ENCODE assay signal across 9 cellular contexts in genomic region chr11:120612363-120613263, GRCh38.
DNase-seq lines count a peak whose midpoint lies in the region; ATAC-seq, FAIRE-seq and TF ChIP-seq lines count a peak whose summit lies in the region.
"Had no signal": no experiment of that assay in that cellular context is flagged by ENCODE, and none has a peak within 500 bp of the region (broad histone marks: within the 10 kb centered on the region; RNA-seq: fewer than 3 reads in every experiment).

No MANE protein-coding gene starts in this region.

- no peak overlapping the region for H3K4me3 ChIP-seq in HepG2 (replicated peaks in 1 of 3; ENCODE audit: insufficient read depth in 1 of 3, low read depth in 2 of 3, low read length in 3 of 3)
- H3K4me3 ChIP-seq in effector memory CD4-positive, alpha-beta T cell (ENCODE audit: insufficient read depth, low read depth, low read length, poor library complexity, severe bottlenecking): no peak overlapping the region
- H3K4me3 ChIP-seq: Peyer's patch had no signal

- no peaks in the 10 kb centered on the region for H3K36me3 ChIP-seq in HepG2 (replicated peaks in 1 of 2; ENCODE audit: control insufficient read depth in 1 of 2, insufficient read depth in 2 of 2, low read length in 2 of 2)
- no peaks in the 10 kb centered on the region for H3K36me3 ChIP-seq in effector memory CD4-positive, alpha-beta T cell (ENCODE audit: control insufficient read depth, insufficient read depth, low read length)
- H3K36me3 ChIP-seq: Peyer's patch had no signal

- H3K27me3 ChIP-seq in HepG2 (ENCODE audit: control insufficient read depth in 1 of 2, insufficient read depth in 2 of 2, low read length in 2 of 2): peaks cover 0 to 4% of the 10 kb centered on the region in 2 experiments; a peak in 2 of 5 replicates
- no peaks in the 10 kb centered on the region for H3K27me3 ChIP-seq in effector memory CD4-positive, alpha-beta T cell (replicated peaks; ENCODE audit: control insufficient read depth, insufficient read depth, low read length, poor library complexity, severe bottlenecking)
- H3K27me3 ChIP-seq: Peyer's patch had no signal

- BruUV-seq in HepG2 (replicated peaks; lab: Mats Ljungman, UMichigan): no TSS peak

- in situ Hi-C loops in HepG2 (cut with HindIII; ENCODE audit: extremely low pct_ligation_motif_present, low pct_unique_long_range_greater_than_20kb): no loop called here

- ATAC-seq in GM18873 (IDR thresholded peaks at IDR 0.05; ENCODE audit: low FRiP score, unreplicated experiment) (peak; percentile 88), HG02610 (IDR thresholded peaks at IDR 0.05; ENCODE audit: unreplicated experiment) (peak; percentile 86), HepG2 (peak; percentile 75)

- no peak overlapping the region for H3K27ac ChIP-seq in HepG2 (ENCODE audit: extremely low read length, insufficient read depth, low read length)
- H3K27ac ChIP-seq in effector memory CD4-positive, alpha-beta T cell (ENCODE audit: insufficient read depth, low read length, poor library complexity, severe bottlenecking): no peak overlapping the region

- WGBS in HepG2 (ENCODE audit: low lambda C conversion rate): 24% methylated on average over 9 of the region's 9 CpGs

- peak overlapping the region; percentile 2 for H2AFZ ChIP-seq in HepG2 (ENCODE audit: low read length)

- TF ChIP-seq POLR2A in HepG2 (IDR thresholded peaks at IDR 0.05; ENCODE audit: insufficient read depth in 1 of 2, low read depth in 2 of 2, low read length in 2 of 2): no peak

- POLR2A ChIA-PET in HepG2 (lab: Yijun Ruan, JAX): no interaction called here

- no peak for TF ChIP-seq RAD21 in HepG2 (CRISPR knock-in tag; IDR thresholded peaks at IDR 0.05)

- no peak for TF ChIP-seq CTCF in HepG2 (CRISPR knock-in tag; IDR thresholded peaks at IDR 0.05)

- TF ChIP-seq EP300 in HepG2 (IDR thresholded peaks at IDR 0.05; ENCODE audit: low read depth in 2 of 2, low read length in 2 of 2) (no peak), HepG2 (CRISPR knock-in tag; IDR thresholded peaks at IDR 0.05; ENCODE audit: borderline replicate concordance) (no peak)

- H3K79me2 ChIP-seq in HepG2 (ENCODE audit: insufficient read depth, low read length): no peaks in the 10 kb centered on the region

- peak; percentile 58 for DNase-seq in NOMO-1 treated with DMSO at 0.1 percent for 48 hours (lab: John Stamatoyannopoulos, UW; ENCODE audit: unreplicated experiment)
- peak; percentile 45 for DNase-seq in HepG2 (ENCODE audit: low spot score)
- no peak for DNase-seq in amygdala (lab: John Stamatoyannopoulos, UW)
- DNase-seq in NCI-H1436 (lab: John Stamatoyannopoulos, UW): no peak
- DNase-seq in effector memory CD4-positive, alpha-beta T cell: no peak
- DNase-seq in activated gamma-delta T cell treated with Interleukin-2 at 50 U/mL for 16 hours: no peak

- H3K4me1 ChIP-seq in HepG2 (ENCODE audit: insufficient read depth, low read length): peaks cover 13% of the 10 kb centered on the region
- no peaks in the 10 kb centered on the region for H3K4me1 ChIP-seq in effector memory CD4-positive, alpha-beta T cell (ENCODE audit: control insufficient read depth, insufficient read depth, low read length, poor library complexity, severe bottlenecking)

- H3K9ac ChIP-seq in HepG2 (ENCODE audit: insufficient read depth, low read depth, low read length): no peak overlapping the region

- peaks cover 2% of the 10 kb centered on the region; the same call in 1 of the 2 replicates for H3K9me3 ChIP-seq in HepG2 (ENCODE audit: low read length)
- H3K9me3 ChIP-seq in effector memory CD4-positive, alpha-beta T cell (ENCODE audit: control insufficient read depth, low read length): no peaks in the 10 kb centered on the region
- H3K9me3 ChIP-seq: Peyer's patch had no signal

- CTCF ChIA-PET in HepG2 (lab: Yijun Ruan, JAX; ENCODE audit: low intra/inter-chr PET ratio, low total read pairs): no interaction called here

- intact Hi-C loops in HepG2 (cut with micrococcal nuclease; ENCODE audit: unreplicated experiment): no loop called here

- H4K20me1 ChIP-seq in HepG2 (ENCODE audit: insufficient read depth, low read length): no peaks in the 10 kb centered on the region

- H3K4me2 ChIP-seq in HepG2 (ENCODE audit: low read depth, low read length): peak overlapping the region; percentile 37

- no peak for FAIRE-seq in HepG2 (lab: Jason Lieb, UNC)

TF ChIP-seq in HepG2, 621 proteins besides CTCF, POLR2A, EP300 and RAD21 (continues in another document):
- peak; percentile 88 for TF ChIP-seq FOSL2 (CRISPR knock-in tag; IDR thresholded peaks at IDR 0.05)
- TF ChIP-seq ZNF280B (CRISPR knock-in tag; IDR thresholded peaks at IDR 0.05; ENCODE audit: borderline replicate concordance): no peak
- no peak for TF ChIP-seq NFRKB (IDR thresholded peaks at IDR 0.05)
- TF ChIP-seq ZNF256 (CRISPR knock-in tag; conservative IDR thresholded peaks at IDR 0.05): no peak
- TF ChIP-seq ESRRA (CRISPR knock-in tag; IDR thresholded peaks at IDR 0.05; ENCODE audit: low read depth): no peak
- TF ChIP-seq ZNF224 (CRISPR knock-in tag; IDR thresholded peaks at IDR 0.05): no peak
- TF ChIP-seq ZNF44 (CRISPR knock-in tag; IDR thresholded peaks at IDR 0.05): no peak
- no peak for TF ChIP-seq ZFP62 (CRISPR knock-in tag; IDR thresholded peaks at IDR 0.05)
- no peak for TF ChIP-seq ZBTB42 (CRISPR knock-in tag; IDR thresholded peaks at IDR 0.05)
- no peak for TF ChIP-seq ZMAT5 (CRISPR knock-in tag; IDR thresholded peaks at IDR 0.05; ENCODE audit: borderline replicate concordance, low read depth)
- no peak for TF ChIP-seq TOE1 (CRISPR knock-in tag; IDR thresholded peaks at IDR 0.05)
- no peak for TF ChIP-seq ZNF713 (CRISPR knock-in tag; IDR thresholded peaks at IDR 0.05)
- no peak for TF ChIP-seq PAF1 (CRISPR knock-in tag; IDR thresholded peaks at IDR 0.05)
- TF ChIP-seq YY1 (IDR thresholded peaks at IDR 0.05; ENCODE audit: insufficient read depth, insufficient replicate concordance, low read depth, low read length): no peak
- peak; percentile 56; the same call in 1 of the 2 replicates for TF ChIP-seq DNMT3B (CRISPR knock-in tag; conservative IDR thresholded peaks at IDR 0.05)
- TF ChIP-seq CBX5 (CRISPR knock-in tag; IDR thresholded peaks at IDR 0.05; ENCODE audit: borderline replicate concordance): no peak
- TF ChIP-seq IKZF4 (CRISPR knock-in tag; IDR thresholded peaks at IDR 0.05; ENCODE audit: borderline replicate concordance, low read depth, not compliant biosample characterization): no peak
- TF ChIP-seq SP140L (CRISPR knock-in tag; IDR thresholded peaks at IDR 0.05; ENCODE audit: borderline replicate concordance): no peak
- TF ChIP-seq, protein P1, sequence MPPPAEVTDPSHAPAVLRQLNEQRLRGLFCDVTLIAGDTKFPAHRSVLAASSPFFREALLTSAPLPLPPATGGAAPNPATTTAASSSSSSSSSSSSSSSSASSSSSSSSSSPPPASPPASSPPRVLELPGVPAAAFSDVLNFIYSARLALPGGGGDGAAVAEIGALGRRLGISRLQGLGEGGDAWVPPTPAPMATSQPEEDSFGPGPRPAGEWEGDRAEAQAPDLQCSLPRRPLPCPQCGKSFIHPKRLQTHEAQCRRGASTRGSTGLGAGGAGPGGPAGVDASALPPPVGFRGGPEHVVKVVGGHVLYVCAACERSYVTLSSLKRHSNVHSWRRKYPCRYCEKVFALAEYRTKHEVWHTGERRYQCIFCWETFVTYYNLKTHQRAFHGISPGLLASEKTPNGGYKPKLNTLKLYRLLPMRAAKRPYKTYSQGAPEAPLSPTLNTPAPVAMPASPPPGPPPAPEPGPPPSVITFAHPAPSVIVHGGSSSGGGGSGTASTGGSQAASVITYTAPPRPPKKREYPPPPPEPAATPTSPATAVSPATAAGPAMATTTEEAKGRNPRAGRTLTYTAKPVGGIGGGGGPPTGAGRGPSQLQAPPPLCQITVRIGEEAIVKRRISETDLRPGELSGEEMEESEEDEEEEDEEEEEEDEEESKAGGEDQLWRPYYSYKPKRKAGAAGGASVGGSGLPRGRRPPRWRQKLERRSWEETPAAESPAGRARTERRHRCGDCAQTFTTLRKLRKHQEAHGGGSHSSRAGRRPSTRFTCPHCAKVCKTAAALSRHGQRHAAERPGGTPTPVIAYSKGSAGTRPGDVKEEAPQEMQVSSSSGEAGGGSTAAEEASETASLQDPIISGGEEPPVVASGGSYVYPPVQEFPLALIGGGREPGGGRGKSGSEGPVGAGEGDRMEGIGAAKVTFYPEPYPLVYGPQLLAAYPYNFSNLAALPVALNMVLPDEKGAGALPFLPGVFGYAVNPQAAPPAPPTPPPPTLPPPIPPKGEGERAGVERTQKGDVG (CRISPR knock-in tag; IDR thresholded peaks at IDR 0.05; ENCODE audit: borderline replicate concordance): no peak
- no peak for TF ChIP-seq SYNCRIP (IDR thresholded peaks at IDR 0.05; ENCODE audit: insufficient read depth, low read depth, low read length)
- no peak for TF ChIP-seq KAT8 (CRISPR knock-in tag; IDR thresholded peaks at IDR 0.05)
- TF ChIP-seq ZNF253 (CRISPR knock-in tag; IDR thresholded peaks at IDR 0.05; ENCODE audit: borderline replicate concordance): no peak
- no peak for TF ChIP-seq NR2F6 (IDR thresholded peaks at IDR 0.05)
- TF ChIP-seq NR2F6 (CRISPR knock-in tag; IDR thresholded peaks at IDR 0.05): no peak
- no peak for TF ChIP-seq ARHGAP35 (CRISPR knock-in tag; IDR thresholded peaks at IDR 0.05; ENCODE audit: borderline replicate concordance)
- TF ChIP-seq MEIS1 (CRISPR knock-in tag; IDR thresholded peaks at IDR 0.05; ENCODE audit: borderline replicate concordance): no peak
- no peak for TF ChIP-seq ZNF780A (CRISPR knock-in tag; IDR thresholded peaks at IDR 0.05)
- TF ChIP-seq GATAD2A (CRISPR knock-in tag; IDR thresholded peaks at IDR 0.05): 0 out of 2 replicates have a peak, but pooled peaks have one; percentile 24
- TF ChIP-seq CENPT (CRISPR knock-in tag; IDR thresholded peaks at IDR 0.05; ENCODE audit: low read depth): no peak

Comparison
In these comparisons a context has a peak if more than half of its experiments do, and no peak if none do; other contexts are left out.
1. DNase-seq: peak in NOMO-1 treated with DMSO at 0.1 percent for 48 hours (single experiment) and HepG2 (single experiment); none in amygdala (0 of 56), NCI-H1436 (single experiment), effector memory CD4-positive, alpha-beta T cell (0 of 3) and activated gamma-delta T cell treated with Interleukin-2 at 50 U/mL for 16 hours (single experiment).
2. Peak in every context shown above with its lines, with median percentiles within 50 percentile points of each other: ATAC-seq.